1 cellular context compared by ENCODE assay signal in genomic region chr3:73080201-73080966, GRCh38.
TF ChIP-seq lines count a peak whose summit lies in the region.

No MANE protein-coding gene starts in this region.

TF ChIP-seq in SK-N-SH, 30 proteins besides CTCF, POLR2A, EP300 and RAD21 (continued from another document):
- TF ChIP-seq REST (IDR thresholded peaks at IDR 0.05; ENCODE audit: low read depth, low read length) (no peak), SIN3A (IDR thresholded peaks at IDR 0.05; ENCODE audit: borderline replicate concordance, low read depth, low read length) (no peak), FOSL2 (IDR thresholded peaks at IDR 0.05; ENCODE audit: borderline replicate concordance, low read depth) (no peak), EZH2phosphoT487 (IDR thresholded peaks at IDR 0.05; ENCODE audit: borderline replicate concordance, low read depth) (no peak), ELF1 (IDR thresholded peaks at IDR 0.05) (no peak)
